ENCODE assay signal across 1 cellular context in the genomic region with DNA sequence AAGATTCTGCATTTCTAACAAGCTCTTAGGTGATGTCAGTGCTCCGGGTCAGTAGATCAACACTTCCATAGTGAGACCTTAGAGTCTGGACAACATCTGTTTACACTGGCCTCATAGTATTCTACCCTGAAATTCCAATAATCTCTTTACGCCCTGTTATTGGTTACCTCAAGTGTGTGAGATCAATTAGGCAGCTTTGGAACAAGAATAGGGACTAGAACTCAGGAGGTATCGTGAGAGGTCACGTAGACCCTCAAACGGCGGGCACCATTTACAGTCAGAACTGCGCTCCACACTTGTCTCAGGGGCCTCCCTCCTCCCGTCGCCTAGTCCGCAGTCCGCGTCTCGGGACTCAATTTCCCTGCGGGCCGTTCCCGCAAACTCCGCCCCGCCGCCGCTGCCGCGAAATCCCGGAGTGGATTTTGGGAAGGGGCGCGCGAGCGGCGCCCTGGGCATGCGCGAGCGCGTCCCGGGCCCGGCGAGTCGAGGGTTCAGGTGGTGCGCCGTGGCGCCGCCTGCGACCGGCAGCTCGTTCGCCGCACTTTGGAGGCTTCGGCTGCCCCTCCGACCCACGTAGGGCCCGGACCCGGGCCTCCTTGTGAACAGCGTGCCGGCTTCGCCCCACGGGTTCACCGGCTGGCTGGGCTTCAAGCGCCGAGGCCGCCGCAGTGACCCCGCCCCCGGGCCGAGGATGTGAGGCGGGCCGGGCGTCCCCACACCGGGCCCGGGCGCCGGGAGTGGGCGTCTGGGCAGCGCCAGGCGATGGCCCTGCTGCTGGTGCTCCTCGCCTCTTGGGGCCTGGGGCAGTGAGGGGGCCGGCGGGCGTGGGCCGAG.
TF ChIP-seq lines count a peak whose summit lies in the region.

Gene PLEKHA8 (plus strand): TSS at position 498 of the 834 bp plus-strand sequence. CDS start 351 bp downstream, outside the sequence.

TF ChIP-seq in K562, 482 proteins besides CTCF, POLR2A, EP300 and RAD21 (continued from another document and continues in another):
- TF ChIP-seq NEUROD1 (IDR thresholded peaks at IDR 0.05; ENCODE audit: borderline replicate concordance, low read depth, low read length, partially characterized antibody) = peak; percentile 99
- TF ChIP-seq ZNF146 (CRISPR knock-in tag; IDR thresholded peaks at IDR 0.05; ENCODE audit: unreplicated experiment) = no peak
- TF ChIP-seq TFAP4 (CRISPR knock-in tag; IDR thresholded peaks at IDR 0.05; ENCODE audit: borderline replicate concordance) = peak; percentile 27; the same call in 1 of the 2 replicates
- TF ChIP-seq MCM3 (IDR thresholded peaks at IDR 0.05) = no peak
- no peak for TF ChIP-seq ZNF699 (CRISPR knock-in tag; IDR thresholded peaks at IDR 0.05; ENCODE audit: insufficient replicate concordance)
- no peak for TF ChIP-seq BRF1 (IDR thresholded peaks at IDR 0.05; ENCODE audit: borderline replicate concordance, extremely low read depth, insufficient read length)
- no peak for TF ChIP-seq MYBL2 (IDR thresholded peaks at IDR 0.05; ENCODE audit: low read depth)
- TF ChIP-seq MYBL2 (CRISPR knock-in tag; IDR thresholded peaks at IDR 0.05; ENCODE audit: borderline replicate concordance) = no peak
- peak; percentile 91 for TF ChIP-seq TOE1 (IDR thresholded peaks at IDR 0.05; ENCODE audit: borderline replicate concordance)
- no peak for TF ChIP-seq TOE1 (CRISPR knock-in tag; IDR thresholded peaks at IDR 0.05; ENCODE audit: borderline replicate concordance, low read depth)
- TF ChIP-seq MBD2 (IDR thresholded peaks at IDR 0.05; ENCODE audit: borderline replicate concordance, low read depth) = peak; percentile 35; the same call in 1 of the 2 replicates
- TF ChIP-seq ATF7 (IDR thresholded peaks at IDR 0.05) = peak; percentile 61; the same call in 1 of the 2 replicates
- peak; percentile 77; the same call in 1 of the 2 replicates for TF ChIP-seq PHF8 (IDR thresholded peaks at IDR 0.05; ENCODE audit: borderline replicate concordance, low read length)
- no peak for TF ChIP-seq ZNF12 (CRISPR knock-in tag; IDR thresholded peaks at IDR 0.05)
- TF ChIP-seq ZNF347 (CRISPR knock-in tag; IDR thresholded peaks at IDR 0.05; ENCODE audit: low read depth) = no peak
- TF ChIP-seq SMARCA5 (IDR thresholded peaks at IDR 0.05) = no peak
- peak; percentile 47 for TF ChIP-seq JUND (IDR thresholded peaks at IDR 0.05; ENCODE audit: borderline replicate concordance, low read depth, low read length)
- no peak for TF ChIP-seq JUND (tag; IDR thresholded peaks at IDR 0.05; ENCODE audit: borderline replicate concordance, low read depth, low read length)
- TF ChIP-seq SMARCE1 (IDR thresholded peaks at IDR 0.05) = no peak
- TF ChIP-seq ZNF3 (CRISPR knock-in tag; IDR thresholded peaks at IDR 0.05) = no peak
- TF ChIP-seq PHB2 (IDR thresholded peaks at IDR 0.05; ENCODE audit: low read depth) = no peak
- no peak for TF ChIP-seq SRSF1 (IDR thresholded peaks at IDR 0.05; ENCODE audit: low read depth, low read length)
- TF ChIP-seq, protein P1, sequence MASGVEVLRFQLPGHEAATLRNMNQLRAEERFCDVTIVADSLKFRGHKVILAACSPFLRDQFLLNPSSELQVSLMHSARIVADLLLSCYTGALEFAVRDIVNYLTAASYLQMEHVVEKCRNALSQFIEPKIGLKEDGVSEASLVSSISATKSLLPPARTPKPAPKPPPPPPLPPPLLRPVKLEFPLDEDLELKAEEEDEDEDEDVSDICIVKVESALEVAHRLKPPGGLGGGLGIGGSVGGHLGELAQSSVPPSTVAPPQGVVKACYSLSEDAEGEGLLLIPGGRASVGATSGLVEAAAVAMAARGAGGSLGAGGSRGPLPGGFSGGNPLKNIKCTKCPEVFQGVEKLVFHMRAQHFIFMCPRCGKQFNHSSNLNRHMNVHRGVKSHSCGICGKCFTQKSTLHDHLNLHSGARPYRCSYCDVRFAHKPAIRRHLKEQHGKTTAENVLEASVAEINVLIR (CRISPR knock-in tag; IDR thresholded peaks at IDR 0.05) = no peak
- no peak for TF ChIP-seq PHTF2 (CRISPR knock-in tag; IDR thresholded peaks at IDR 0.05)
- TF ChIP-seq MYC (IDR thresholded peaks at IDR 0.05; ENCODE audit: low read depth, low read length) = peak; percentile 56
- TF ChIP-seq MYC (CRISPR knock-in tag; IDR thresholded peaks at IDR 0.05; ENCODE audit: borderline replicate concordance, low read depth) = no peak
- TF ChIP-seq NELFE (IDR thresholded peaks at IDR 0.05; ENCODE audit: insufficient read depth, insufficient read length) = no peak
- no peak for TF ChIP-seq ZNF408 (CRISPR knock-in tag; IDR thresholded peaks at IDR 0.05; ENCODE audit: low read depth)
- TF ChIP-seq TEAD1 (CRISPR knock-in tag; IDR thresholded peaks at IDR 0.05) = peak in 1 of 2 experiments; percentile 73; a peak in 1 of 4 replicates
- TF ChIP-seq NRF1 (conservative IDR thresholded peaks at IDR 0.05 in 1 of 2, IDR thresholded peaks at IDR 0.05 in 1 of 2) = peak; percentile 96
- TF ChIP-seq HIVEP1 (CRISPR knock-in tag; IDR thresholded peaks at IDR 0.05) = no peak
- TF ChIP-seq CEBPZ (IDR thresholded peaks at IDR 0.05; ENCODE audit: borderline replicate concordance, low read depth, low read length) = no peak
- TF ChIP-seq TAF1 (IDR thresholded peaks at IDR 0.05; ENCODE audit: control insufficient read depth, extremely low read depth, insufficient read depth, low read length, severe bottlenecking) = peak; percentile 63
- no peak for TF ChIP-seq ESRRB (CRISPR knock-in tag; IDR thresholded peaks at IDR 0.05; ENCODE audit: borderline replicate concordance)
- TF ChIP-seq HCFC1 (IDR thresholded peaks at IDR 0.05; ENCODE audit: low read depth, low read length) = peak; percentile 89
- peak; percentile 20 to 78; a peak in 3 of 4 replicates for TF ChIP-seq MNT (conservative IDR thresholded peaks at IDR 0.05)
- TF ChIP-seq PTBP1 (IDR thresholded peaks at IDR 0.05; ENCODE audit: low read depth, low read length) = no peak
- no peak for TF ChIP-seq KLF10 (CRISPR knock-in tag; IDR thresholded peaks at IDR 0.05)
- TF ChIP-seq HDAC1 (IDR thresholded peaks at IDR 0.05) = no peak
- TF ChIP-seq XRCC5 (IDR thresholded peaks at IDR 0.05; ENCODE audit: low read depth, low read length) = peak; percentile 70; the same call in 1 of the 2 replicates
- TF ChIP-seq SMARCA4 (IDR thresholded peaks at IDR 0.05) = peak; percentile 43
- TF ChIP-seq ATF1 (CRISPR knock-in tag; IDR thresholded peaks at IDR 0.05) = no peak
- TF ChIP-seq ATF1 (tag; IDR thresholded peaks at IDR 0.05) = peak; percentile 52; the same call in 1 of the 2 replicates
- TF ChIP-seq BACH1 (tag; IDR thresholded peaks at IDR 0.05) = no peak
- TF ChIP-seq RBM22 (IDR thresholded peaks at IDR 0.05; ENCODE audit: low read depth, low read length, poor library complexity, severe bottlenecking) = peak; percentile 31
- TF ChIP-seq HBP1 (CRISPR knock-in tag; IDR thresholded peaks at IDR 0.05) = no peak
- TF ChIP-seq, protein P2, sequence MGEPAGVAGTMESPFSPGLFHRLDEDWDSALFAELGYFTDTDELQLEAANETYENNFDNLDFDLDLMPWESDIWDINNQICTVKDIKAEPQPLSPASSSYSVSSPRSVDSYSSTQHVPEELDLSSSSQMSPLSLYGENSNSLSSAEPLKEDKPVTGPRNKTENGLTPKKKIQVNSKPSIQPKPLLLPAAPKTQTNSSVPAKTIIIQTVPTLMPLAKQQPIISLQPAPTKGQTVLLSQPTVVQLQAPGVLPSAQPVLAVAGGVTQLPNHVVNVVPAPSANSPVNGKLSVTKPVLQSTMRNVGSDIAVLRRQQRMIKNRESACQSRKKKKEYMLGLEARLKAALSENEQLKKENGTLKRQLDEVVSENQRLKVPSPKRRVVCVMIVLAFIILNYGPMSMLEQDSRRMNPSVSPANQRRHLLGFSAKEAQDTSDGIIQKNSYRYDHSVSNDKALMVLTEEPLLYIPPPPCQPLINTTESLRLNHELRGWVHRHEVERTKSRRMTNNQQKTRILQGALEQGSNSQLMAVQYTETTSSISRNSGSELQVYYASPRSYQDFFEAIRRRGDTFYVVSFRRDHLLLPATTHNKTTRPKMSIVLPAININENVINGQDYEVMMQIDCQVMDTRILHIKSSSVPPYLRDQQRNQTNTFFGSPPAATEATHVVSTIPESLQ (CRISPR knock-in tag; IDR thresholded peaks at IDR 0.05) = no peak
- no peak for TF ChIP-seq MLX (CRISPR knock-in tag; conservative IDR thresholded peaks at IDR 0.05)
- TF ChIP-seq CCNT2 (IDR thresholded peaks at IDR 0.05; ENCODE audit: borderline replicate concordance, extremely low read depth, insufficient read length, low read depth, low read length) = peak; percentile 80
- TF ChIP-seq, protein P3, sequence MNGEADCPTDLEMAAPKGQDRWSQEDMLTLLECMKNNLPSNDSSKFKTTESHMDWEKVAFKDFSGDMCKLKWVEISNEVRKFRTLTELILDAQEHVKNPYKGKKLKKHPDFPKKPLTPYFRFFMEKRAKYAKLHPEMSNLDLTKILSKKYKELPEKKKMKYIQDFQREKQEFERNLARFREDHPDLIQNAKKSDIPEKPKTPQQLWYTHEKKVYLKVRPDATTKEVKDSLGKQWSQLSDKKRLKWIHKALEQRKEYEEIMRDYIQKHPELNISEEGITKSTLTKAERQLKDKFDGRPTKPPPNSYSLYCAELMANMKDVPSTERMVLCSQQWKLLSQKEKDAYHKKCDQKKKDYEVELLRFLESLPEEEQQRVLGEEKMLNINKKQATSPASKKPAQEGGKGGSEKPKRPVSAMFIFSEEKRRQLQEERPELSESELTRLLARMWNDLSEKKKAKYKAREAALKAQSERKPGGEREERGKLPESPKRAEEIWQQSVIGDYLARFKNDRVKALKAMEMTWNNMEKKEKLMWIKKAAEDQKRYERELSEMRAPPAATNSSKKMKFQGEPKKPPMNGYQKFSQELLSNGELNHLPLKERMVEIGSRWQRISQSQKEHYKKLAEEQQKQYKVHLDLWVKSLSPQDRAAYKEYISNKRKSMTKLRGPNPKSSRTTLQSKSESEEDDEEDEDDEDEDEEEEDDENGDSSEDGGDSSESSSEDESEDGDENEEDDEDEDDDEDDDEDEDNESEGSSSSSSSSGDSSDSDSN (IDR thresholded peaks at IDR 0.05; ENCODE audit: borderline replicate concordance in 1 of 2, low read depth in 2 of 2, low read length in 2 of 2) = peak in 1 of 2 experiments; percentile 47; a peak in 1 of 4 replicates
- peak; percentile 43; the same call in 1 of the 2 replicates for TF ChIP-seq ZNF274 (IDR thresholded peaks at IDR 0.05; ENCODE audit: borderline replicate concordance, low read depth, low read length)
- peak in 1 of 2 experiments; percentile 44; a peak in 2 of 4 replicates for TF ChIP-seq FOXK2 (conservative IDR thresholded peaks at IDR 0.05 in 1 of 2, IDR thresholded peaks at IDR 0.05 in 1 of 2; ENCODE audit: low read depth in 2 of 2)
